7 cellular contexts compared by ENCODE assay signal in genomic region chr6:2765166-2765895, GRCh38.
DNase-seq lines count a peak whose midpoint lies in the region; ATAC-seq and TF ChIP-seq lines count a peak whose summit lies in the region.

Gene WRNIP1, plus strand, starts transcription at chr6:2765393. Its CDS starts 230 bp downstream, at chr6:2765623.

- TF ChIP-seq CTCF in retinal pigment epithelial cell (conservative IDR thresholded peaks at IDR 0.05; ENCODE audit: low read depth, low read length): peak; percentile 49

- peak within 1 kb of the TSS; percentile 87 for H3K4me3 ChIP-seq in retinal pigment epithelial cell (ENCODE audit: low read length)

- ATAC-seq in GM18508 (IDR thresholded peaks at IDR 0.05; ENCODE audit: insufficient read depth, unreplicated experiment): peak; percentile 81
- ATAC-seq in HG03025 (IDR thresholded peaks at IDR 0.05; ENCODE audit: low FRiP score, unreplicated experiment): peak; percentile 85

- DNase-seq in NCI-H2029 treated with DMSO at 0.1 percent for 48 hours (lab: John Stamatoyannopoulos, UW) (peak; percentile 98), T-helper 9 cell (peak; percentile 90), astrocyte of the hippocampus (ENCODE audit: low read depth, low spot score) (peak; percentile 100), hippocampal formation (lab: John Stamatoyannopoulos, UW) (peak; percentile 98 to 99), retinal pigment epithelial cell (ENCODE audit: low read depth) (peak; percentile 95)

Comparison
In these comparisons a context has a peak if more than half of its experiments do, and no peak if none do; other contexts are left out.
1. Peak in every context shown above with its lines: DNase-seq, ATAC-seq and H3K4me3 ChIP-seq.